18 cellular contexts compared by ENCODE assay signal in the genomic region with DNA sequence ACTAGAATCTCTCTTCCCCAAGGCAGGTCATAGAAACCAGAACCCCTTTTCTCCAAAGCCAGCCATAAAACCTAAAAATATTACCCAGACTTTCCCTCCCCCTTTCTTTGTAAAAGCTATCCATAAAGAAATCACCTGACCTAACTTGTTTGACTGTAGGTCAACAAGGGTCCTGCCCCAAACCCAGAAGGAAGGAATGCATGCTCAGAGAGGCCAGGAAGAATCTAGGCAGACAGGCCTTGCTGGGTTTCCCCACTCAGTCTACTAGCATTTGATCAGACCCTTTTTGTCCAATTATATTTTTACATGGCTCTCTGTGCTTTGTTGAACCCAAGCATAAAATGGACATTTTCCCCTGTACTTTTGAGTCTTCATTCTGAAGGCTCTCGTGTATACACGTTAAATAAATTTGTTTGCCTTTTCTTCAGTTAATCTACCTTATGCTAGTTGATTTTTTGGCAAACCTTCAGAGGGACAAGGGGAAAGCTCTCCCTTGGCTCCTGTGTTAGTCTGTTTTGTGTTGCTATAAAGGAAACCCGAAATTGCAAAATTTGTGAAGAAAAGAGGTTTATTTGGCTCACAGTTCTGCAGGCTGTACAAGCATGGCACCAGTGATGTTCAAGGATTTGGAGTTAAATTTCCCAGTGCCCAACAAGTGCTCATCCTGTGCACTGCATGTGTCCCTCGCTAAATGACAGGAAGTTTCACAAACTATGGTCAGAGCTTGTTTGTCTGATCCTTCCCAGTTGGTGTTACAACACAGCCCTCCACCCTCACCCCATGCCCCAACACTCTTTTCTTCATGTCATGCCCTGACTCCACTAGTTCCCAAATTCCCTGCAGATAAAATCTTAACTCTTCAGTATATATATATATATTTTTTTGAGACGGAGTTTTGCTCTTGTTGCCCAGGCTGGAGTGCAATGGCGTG. TPM values are rescaled to one million over a fixed set of nuclear protein-coding genes. Genes with fewer than 3 reads are reported as not detected.
A peak's percentile ranks its signal among the peaks of the same experiment; 100 is the strongest.
DNase-seq lines count a peak whose midpoint lies in the region; ATAC-seq and TF ChIP-seq lines count a peak whose summit lies in the region.
"Had no signal": no experiment of that assay in that cellular context is flagged by ENCODE, and none has a peak within 500 bp of the region (broad histone marks: within the 10 kb centered on the region; RNA-seq: fewer than 3 reads in every experiment).

No MANE protein-coding gene starts in this region.

- DNase-seq in Caco-2, result peak; percentile 44 to 54
- DNase-seq in NB4 (ENCODE audit: low read depth), result peak; percentile 87
- no peak for DNase-seq in left ventricle myocardium superior
- DNase-seq in trophoblast cell, result peak in 1 of 2 donors; percentile 32
- DNase-seq in AG08395 (ENCODE audit: low spot score), result no peak
- no peak for DNase-seq in GM13977 (ENCODE audit: low spot score)
- DNase-seq: activated CD4-positive, CD25-positive, alpha-beta regulatory T cell; GOT3; NCI-H1048; NCI-H2081 treated with DMSO at 0.1 percent for 48 hours; NCI-H510A; ovary; SJCRH30; stimulated activated CD4-positive, alpha-beta T cell treated with anti-CD3 and anti-CD28 coated beads, Interleukin-2, amount 100 ng/mL, for 24 hours had no signal

- H3K36me3 Mint-ChIP-seq in Caco-2 (ENCODE audit: insufficient read depth, unreplicated experiment), result peaks cover 11% of the 10 kb centered on the region

- H3K4me1 Mint-ChIP-seq in Caco-2 (ENCODE audit: low read depth, unreplicated experiment), result peaks cover 18% of the 10 kb centered on the region
- H3K4me1 Mint-ChIP-seq: B cell had no signal

- H3K9me3 Mint-ChIP-seq in Caco-2 (ENCODE audit: unreplicated experiment), result no peaks in the 10 kb centered on the region
- H3K9me3 Mint-ChIP-seq: T-helper 2 cell treated with Interferon-gamma antibody and Interleukin-4, amounts not matched to agents 5 μg/mL and 100 μg/mL, for 36 hours had no signal

- H3K23ac ChIP-seq in trophoblast cell (ENCODE audit: low read length), result no peak overlapping the region

- no peaks in the 10 kb centered on the region for H3K27me3 ChIP-seq in Caco-2 (replicated peaks; ENCODE audit: control insufficient read depth, insufficient read depth, low read length)
- H3K27me3 ChIP-seq in trophoblast cell (ENCODE audit: insufficient read depth, low read length), result no peaks in the 10 kb centered on the region
- H3K27me3 ChIP-seq: gastrocnemius medialis, ovary, SJCRH30 had no signal

- H3K4me3 ChIP-seq in Caco-2 (ENCODE audit: low read depth, low read length) (no peak overlapping the region), NB4 (ENCODE audit: low read depth, low read length) (no peak overlapping the region), trophoblast cell (ENCODE audit: low read depth, low read length) (no peak overlapping the region)
- H3K4me3 ChIP-seq: gastrocnemius medialis, ovary, SJCRH30 had no signal

- H3K4ac ChIP-seq in trophoblast cell (ENCODE audit: low read depth, low read length), result no peak overlapping the region

- no peaks in the 10 kb centered on the region for H3K27me3 Mint-ChIP-seq in Caco-2 (ENCODE audit: insufficient read depth, unreplicated experiment)
- H3K27me3 Mint-ChIP-seq: B cell had no signal

- H4K8ac ChIP-seq in trophoblast cell (ENCODE audit: low read depth, low read length), result no peak overlapping the region

- CTCF ChIA-PET in Caco-2 (lab: Charles Lee), result interaction anchor here (1.4 kb wide), 1 partner anchor 47 kb away, joined by 8 read pairs; no protein-coding TSS in a partner anchor

- in situ Hi-C loops in GM13977 (cut with MboI; ENCODE audit: low pct_unique_long_range_greater_than_20kb, low sequenced_read_pairs, unreplicated experiment), result no loop called here

- H2AK5ac ChIP-seq in trophoblast cell (ENCODE audit: low read length), result no peak overlapping the region

- no peak overlapping the region for H3K9ac ChIP-seq in trophoblast cell (ENCODE audit: low read length)

- no TSS peak for BruUV-seq in Caco-2 (replicated peaks; lab: Mats Ljungman, UMichigan)

- no peaks in the 10 kb centered on the region for H3K9me3 ChIP-seq in Caco-2
- no peaks in the 10 kb centered on the region for H3K9me3 ChIP-seq in trophoblast cell (ENCODE audit: insufficient read depth, low read depth, low read length)
- H3K9me3 ChIP-seq: gastrocnemius medialis, ovary, SJCRH30 had no signal

- peak overlapping the region; percentile 11 for H3K14ac ChIP-seq in trophoblast cell (ENCODE audit: low read length)

- no peak overlapping the region for H2BK5ac ChIP-seq in trophoblast cell (ENCODE audit: low read depth, low read length, poor library complexity)

- H2BK12ac ChIP-seq in trophoblast cell (ENCODE audit: low read length), result no peak overlapping the region

- no peak overlapping the region for H2AFZ ChIP-seq in trophoblast cell (ENCODE audit: insufficient read depth, low read length, poor library complexity)

- H3K36me3 ChIP-seq in Caco-2 (ENCODE audit: control insufficient read depth, insufficient read depth, low read length), result no peaks in the 10 kb centered on the region
- no peaks in the 10 kb centered on the region for H3K36me3 ChIP-seq in trophoblast cell (ENCODE audit: control insufficient read depth in 1 of 2, insufficient read depth in 2 of 2, low read length in 2 of 2)
- H3K36me3 ChIP-seq: gastrocnemius medialis, ovary, SJCRH30 had no signal

- no peak overlapping the region for H3K18ac ChIP-seq in trophoblast cell (ENCODE audit: low read length)

- peak; percentile 68 for ATAC-seq in left ventricle myocardium superior
- no peak for ATAC-seq in HG02642 (IDR thresholded peaks at IDR 0.05; ENCODE audit: poor library complexity, unreplicated experiment)
- ATAC-seq: gastrocnemius medialis had no signal

- POLR2A ChIA-PET in Caco-2 (lab: Charles Lee), result no interaction called here

- no peak overlapping the region for H3K4me3 Mint-ChIP-seq in Caco-2 (ENCODE audit: unreplicated experiment)
- H3K4me3 Mint-ChIP-seq: B cell; T-helper 2 cell treated with Interferon-gamma antibody and Interleukin-4, amounts not matched to agents 5 μg/mL and 100 μg/mL, for 36 hours had no signal

- H3K27ac ChIP-seq in trophoblast cell (ENCODE audit: low read depth, low read length), result peak overlapping the region; percentile 80
- H3K27ac ChIP-seq: gastrocnemius medialis, ovary, SJCRH30 had no signal

- H4K12ac ChIP-seq in trophoblast cell (ENCODE audit: low read depth, low read length), result no peak overlapping the region

- no CpG with 5 or more reads among the region's 6 CpGs for WGBS in trophoblast cell (ENCODE audit: extremely low coverage, insufficient coverage, insufficient read length)

- TF ChIP-seq POLR2A in NB4 (IDR thresholded peaks at IDR 0.05; ENCODE audit: extremely low read depth, insufficient read length), result no peak

- H3K4me1 ChIP-seq in Caco-2 (peaks cover 14% of the 10 kb centered on the region), trophoblast cell (ENCODE audit: control insufficient read depth in 1 of 2, insufficient read depth in 2 of 2, low read length in 2 of 2) (peaks cover 0 to 9% of the 10 kb centered on the region in 2 experiments)
- H3K4me1 ChIP-seq: gastrocnemius medialis, SJCRH30 had no signal

- no peak overlapping the region for H3K4me2 ChIP-seq in trophoblast cell (ENCODE audit: low read length)

- TF ChIP-seq CTCF in Caco-2 (IDR thresholded peaks at IDR 0.05; ENCODE audit: insufficient read depth in 1 of 2, low read depth in 1 of 2, low read length in 1 of 2, severe bottlenecking in 1 of 2, unreplicated experiment in 1 of 2) (no peak), NB4 (IDR thresholded peaks at IDR 0.05; ENCODE audit: low read depth, low read length) (no peak), GM13977 (IDR thresholded peaks at IDR 0.05; ENCODE audit: extremely low read depth, insufficient read depth, missing control alignments) (no peak)

- H2BK120ac ChIP-seq in trophoblast cell (ENCODE audit: insufficient read depth, low read length, poor library complexity), result peak overlapping the region; percentile 58

- H4K91ac ChIP-seq in trophoblast cell (ENCODE audit: low read depth, low read length), result no peak overlapping the region

- H3K27ac Mint-ChIP-seq in Caco-2 (ENCODE audit: unreplicated experiment), result peak overlapping the region; percentile 53
- H3K27ac Mint-ChIP-seq: B cell; T-helper 2 cell treated with Interferon-gamma antibody and Interleukin-4, amounts not matched to agents 5 μg/mL and 100 μg/mL, for 36 hours had no signal

- H3K79me2 ChIP-seq in trophoblast cell (ENCODE audit: control insufficient read depth, insufficient read depth, low read length, poor library complexity), result peaks cover 2% of the 10 kb centered on the region

- intact Hi-C loops in Caco-2 (cut with micrococcal nuclease; ENCODE audit: unreplicated experiment) (no loop called here), left ventricle myocardium superior (cut with micrococcal nuclease) (no loop called here)

- peaks cover 5% of the 10 kb centered on the region for H3K79me1 ChIP-seq in trophoblast cell (ENCODE audit: low read length)

RNA-seq across cellular contexts. Expression of a gene that starts 14.2 kb away (rescaled TPM):
- total RNA-seq in Caco-2 (2022) (22.6 and 25.7 TPM in 2 replicates), left ventricle myocardium superior (143 TPM)
- 27.3 and 29.6 TPM in 2 replicates for polyA plus RNA-seq in trophoblast cell (2013)

Comparison
In these comparisons a context has a peak if more than half of its experiments do, and no peak if none do; other contexts are left out.
1. DNase-seq: peak in Caco-2 (2 of 2) and NB4 (single experiment); none in left ventricle myocardium superior (single experiment), AG08395 (single experiment) and GM13977 (single experiment).